14 cellular contexts compared by ENCODE assay signal in genomic region chr5:75365740-75366139, GRCh38.
"Had no signal": no experiment of that assay in that cellular context is flagged by ENCODE, and none has a peak within 500 bp of the region (broad histone marks: within the 10 kb centered on the region; RNA-seq: fewer than 3 reads in every experiment).

No MANE protein-coding gene starts in this region.

- H3K27ac Mint-ChIP-seq: activated CD8-positive, alpha-beta memory T cell treated with anti-CD3 and anti-CD28 coated beads, Interleukin-2, amount 10 ng/mL, durations not matched to agents 7 days and 5 days; activated naive CD8-positive, alpha-beta T cell treated with anti-CD3 and anti-CD28 coated beads, Interleukin-2, amount 10 ng/mL, durations not matched to agents 7 days and 5 days; activated T-cell treated with anti-CD3 and anti-CD28 coated beads, Interleukin-2, amount 50 U/mL, for 24 hours had no signal

- H3K27me3 ChIP-seq: neutrophil had no signal

- H3K4me1 Mint-ChIP-seq: activated naive CD8-positive, alpha-beta T cell treated with anti-CD3 and anti-CD28 coated beads, Interleukin-2, amount 10 ng/mL, durations not matched to agents 7 days and 5 days had no signal

- H3K27ac ChIP-seq: neutrophil, skin epidermis had no signal

- H3K4me3 ChIP-seq: skin epidermis had no signal

- H3K27me3 Mint-ChIP-seq: activated CD8-positive, alpha-beta memory T cell treated with anti-CD3 and anti-CD28 coated beads, Interleukin-2, amount 10 ng/mL, durations not matched to agents 7 days and 5 days; activated naive CD8-positive, alpha-beta T cell treated with anti-CD3 and anti-CD28 coated beads, Interleukin-2, amount 10 ng/mL, durations not matched to agents 7 days and 5 days; activated T-cell treated with anti-CD3 and anti-CD28 coated beads, Interleukin-2, amount 50 U/mL, for 24 hours had no signal

- H3K4me3 Mint-ChIP-seq: activated CD8-positive, alpha-beta memory T cell treated with anti-CD3 and anti-CD28 coated beads, Interleukin-2, amount 10 ng/mL, durations not matched to agents 7 days and 5 days; activated naive CD8-positive, alpha-beta T cell treated with anti-CD3 and anti-CD28 coated beads, Interleukin-2, amount 10 ng/mL, durations not matched to agents 7 days and 5 days; activated T-cell treated with anti-CD3 and anti-CD28 coated beads, Interleukin-2, amount 50 U/mL, for 24 hours had no signal

- ATAC-seq: activated CD8-positive, alpha-beta memory T cell treated with anti-CD3 and anti-CD28 coated beads, Interleukin-2, amount 10 ng/mL, durations not matched to agents 7 days and 5 days had no signal

- H3K9me3 ChIP-seq: neutrophil had no signal

- H3K9me3 Mint-ChIP-seq: activated naive CD8-positive, alpha-beta T cell treated with anti-CD3 and anti-CD28 coated beads, Interleukin-2, amount 10 ng/mL, durations not matched to agents 7 days and 5 days; activated T-cell treated with anti-CD3 and anti-CD28 coated beads, Interleukin-2, amount 50 U/mL, for 24 hours had no signal

- DNase-seq: activated CD4-positive, alpha-beta T cell treated with anti-CD3 and anti-CD28 coated beads for 1 hour; activated CD4-positive, alpha-beta T cell treated with anti-CD3 and anti-CD28 coated beads, Interleukin-2, amount 50 U/mL, for 48 hours; activated CD8-positive, alpha-beta memory T cell treated with anti-CD3 and anti-CD28 coated beads, Interleukin-2, amount 10 ng/mL, durations not matched to agents 7 days and 5 days; activated gamma-delta T cell; activated naive CD8-positive, alpha-beta T cell treated with anti-CD3 and anti-CD28 coated beads, Interleukin-2, amount 10 ng/mL, durations not matched to agents 7 days and 5 days; activated T-cell treated with anti-CD3 and anti-CD28 coated beads, Interleukin-2, amount 50 U/mL, for 24 hours; anterior cingulate cortex; foreskin melanocyte; midbrain; posterior cingulate gyrus; T-helper 9 cell; trophoblast cell had no signal
